9 cellular contexts compared by ENCODE assay signal in genomic region chr19:2034729-2035589, GRCh38. TPM values are rescaled to one million over a fixed set of nuclear protein-coding genes. Genes with fewer than 3 reads are reported as not detected.
DNase-seq lines count a peak whose midpoint lies in the region; ATAC-seq and TF ChIP-seq lines count a peak whose summit lies in the region.
"Had no signal": no experiment of that assay in that cellular context is flagged by ENCODE, and none has a peak within 500 bp of the region (broad histone marks: within the 10 kb centered on the region; RNA-seq: fewer than 3 reads in every experiment).

No MANE protein-coding gene starts in this region.

- peaks cover 24% of the 10 kb centered on the region for H3K36me3 Mint-ChIP-seq in MCF 10A (ENCODE audit: insufficient read depth, unreplicated experiment)

- peaks cover 21% of the 10 kb centered on the region for H3K4me1 ChIP-seq in mammary epithelial cell (ENCODE audit: insufficient read depth, low read length)

- H3K27me3 ChIP-seq in mammary epithelial cell (ENCODE audit: insufficient read depth, low read length) = no peaks in the 10 kb centered on the region
- H3K27me3 ChIP-seq: neutrophil had no signal

- WGBS in mammary epithelial cell (ENCODE audit: low coverage, missing lambda C conversion rate) = 64% methylated on average over 18 of the region's 34 CpGs

- H3K4me3 Mint-ChIP-seq in MCF 10A (ENCODE audit: unreplicated experiment) = no peak overlapping the region

- H2AFZ ChIP-seq in mammary epithelial cell (ENCODE audit: low read depth, low read length) = no peak overlapping the region

- intact Hi-C loops in MCF 10A (cut with micrococcal nuclease) = no loop called here
- intact Hi-C loops in mammary epithelial cell (cut with micrococcal nuclease) = no loop called here

- no peak overlapping the region for H3K4me3 ChIP-seq in mammary epithelial cell (replicated peaks in 1 of 3; ENCODE audit: insufficient read depth in 1 of 3, low read depth in 2 of 3, low read length in 3 of 3)

- peaks cover 21% of the 10 kb centered on the region for H3K4me1 Mint-ChIP-seq in MCF 10A (ENCODE audit: insufficient read depth, unreplicated experiment)

- no peaks in the 10 kb centered on the region for H3K27me3 Mint-ChIP-seq in MCF 10A (ENCODE audit: insufficient read depth, unreplicated experiment)

- H4K20me1 ChIP-seq in mammary epithelial cell (ENCODE audit: insufficient read depth, low read length) = peaks cover 2% of the 10 kb centered on the region

- no peak overlapping the region for H3K4me2 ChIP-seq in mammary epithelial cell (ENCODE audit: insufficient read depth, low read depth, low read length)

- ATAC-seq in esophagus mucosa (peak; percentile 49), GM21786 (IDR thresholded peaks at IDR 0.05; ENCODE audit: unreplicated experiment) (no peak), GM21529 (IDR thresholded peaks at IDR 0.05; ENCODE audit: unreplicated experiment) (no peak), HG02840 (IDR thresholded peaks at IDR 0.05; ENCODE audit: low FRiP score, unreplicated experiment) (no peak)

- no peaks in the 10 kb centered on the region for H3K79me2 ChIP-seq in mammary epithelial cell (ENCODE audit: insufficient read depth, low read length)

- no peak overlapping the region for H3K9ac ChIP-seq in mammary epithelial cell (ENCODE audit: insufficient read depth, low read length)

- POLR2A ChIA-PET in MCF 10A (lab: Yijun Ruan, JAX) = interaction anchor here (0.6 to 3.9 kb wide), 10 partner anchors 7 to 226 kb away, joined by 3 to 87 read pairs (median 3); no protein-coding TSS in a partner anchor

- H3K27ac ChIP-seq in mammary epithelial cell (ENCODE audit: insufficient read depth, low read depth, low read length) = no peak overlapping the region
- H3K27ac ChIP-seq: neutrophil had no signal

- peaks cover 13% of the 10 kb centered on the region for H3K9me3 ChIP-seq in mammary epithelial cell (replicated peaks; ENCODE audit: insufficient read depth, low read length)
- H3K9me3 ChIP-seq: neutrophil had no signal

- TF ChIP-seq CTCF in MCF 10A (IDR thresholded peaks at IDR 0.05; ENCODE audit: unreplicated experiment) = no peak
- no peak for TF ChIP-seq CTCF in mammary epithelial cell (conservative IDR thresholded peaks at IDR 0.05 in 1 of 2, IDR thresholded peaks at IDR 0.05 in 1 of 2; ENCODE audit: extremely low read depth in 1 of 2, insufficient read depth in 1 of 2, low read depth in 1 of 2, low read length in 2 of 2)

- H3K36me3 ChIP-seq in mammary epithelial cell (ENCODE audit: insufficient read depth, low read length) = peaks cover 7% of the 10 kb centered on the region

- peak overlapping the region; percentile 39 for H3K27ac Mint-ChIP-seq in MCF 10A (ENCODE audit: low read depth, unreplicated experiment)

- peak; percentile 62 for DNase-seq in MCF 10A (ENCODE audit: unreplicated experiment)
- DNase-seq in mammary epithelial cell = no peak
- DNase-seq in activated CD4-positive, alpha-beta T cell treated with anti-CD3 and anti-CD28 coated beads for 4 hours = peak; percentile 53 to 54
- peak; percentile 70 for DNase-seq in stimulated activated CD4-positive, alpha-beta T cell treated with anti-CD3 and anti-CD28 coated beads, Interleukin-15, amount 100 ng/mL, for 24 hours

- no peaks in the 10 kb centered on the region for H3K9me3 Mint-ChIP-seq in MCF 10A (ENCODE audit: unreplicated experiment)

- dilution Hi-C loops in mammary epithelial cell (cut with HindIII; ENCODE audit: low sequenced_read_pairs) = loop anchor here (5.0 kb wide), 1 partner anchor 43 kb away; no protein-coding TSS in a partner anchor

- BruUV-seq in MCF 10A (replicated peaks; lab: Mats Ljungman, UMichigan) (no TSS peak), mammary epithelial cell (replicated peaks; lab: Mats Ljungman, UMichigan) (no TSS peak)

- in situ Hi-C loops in mammary epithelial cell (cut with MboI; ENCODE audit: low sequenced_read_pairs in 2 of 2) = no loop called here

- CTCF ChIA-PET in MCF 10A (lab: Yijun Ruan, JAX) (no interaction called here), mammary epithelial cell (lab: Charles Lee; ENCODE audit: low non-redundant PET) (no interaction called here)

RNA-seq across cellular contexts. Expression of gene MKNK2, which starts 16.1 kb away (rescaled TPM):
- 146 and 224 TPM in 2 replicates for total RNA-seq in MCF 10A (2022)
- 100 to 1,000 TPM in 1 of 2 donors, 10 to 100 TPM in 1; 91.7 to 248 TPM for total RNA-seq in mammary epithelial cell
- 152 TPM for polyA plus RNA-seq in mammary epithelial cell
- 244 TPM for polyA minus RNA-seq in mammary epithelial cell
- total RNA-seq in esophagus mucosa = 311 TPM

RNA-seq across cellular contexts. Expression of gene BTBD2, which starts 19.4 kb away (rescaled TPM):
- total RNA-seq in MCF 10A (2022) (53.1 and 53.4 TPM in 2 replicates), mammary epithelial cell (10 to 100 TPM; 39.5 to 62.8 TPM), esophagus mucosa (68.6 TPM)
- polyA plus RNA-seq in mammary epithelial cell = 25.9 TPM
- 39.2 TPM for polyA minus RNA-seq in mammary epithelial cell
